In the genomic region with DNA sequence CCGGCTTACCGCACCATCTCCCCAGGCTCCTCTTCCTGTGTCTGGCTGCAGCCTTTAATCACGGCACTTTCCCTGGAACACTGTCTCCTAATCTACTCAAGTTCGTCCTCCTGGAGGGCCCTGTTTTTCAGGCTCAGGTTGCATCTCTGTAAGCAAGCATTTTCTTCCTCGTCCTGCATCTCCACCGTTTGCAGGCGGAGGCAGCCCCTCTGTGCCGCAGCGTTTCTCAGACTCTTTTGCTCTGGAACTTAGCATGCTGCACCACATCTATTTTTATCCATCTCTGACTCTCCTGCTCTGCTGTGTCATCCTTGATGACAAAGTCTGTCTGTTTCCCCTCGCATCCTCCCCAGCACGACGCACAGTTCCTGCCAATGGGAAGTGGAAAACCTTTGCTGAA, we compare ENCODE assay signal across 12 cellular contexts.
DNase-seq lines count a peak whose midpoint lies in the region; TF ChIP-seq lines count a peak whose summit lies in the region.
"Had no signal": no experiment of that assay in that cellular context is flagged by ENCODE, and none has a peak within 500 bp of the region (broad histone marks: within the 10 kb centered on the region; RNA-seq: fewer than 3 reads in every experiment).

No MANE protein-coding gene starts in this region.

- DNase-seq in NCI-H1417 (lab: John Stamatoyannopoulos, UW), result peak; percentile 69 to 85 (median 72)
- no peak for DNase-seq in NCI-H1417 treated with DMSO at 0.1 percent for 48 hours (lab: John Stamatoyannopoulos, UW)
- peak; percentile 45 for DNase-seq in SK-N-DZ (ENCODE audit: low spot score)
- DNase-seq in hippocampal formation (lab: John Stamatoyannopoulos, UW), result peak; percentile 19 to 29
- peak; percentile 67 for DNase-seq in retina
- no peak for DNase-seq in OCI-M1 (lab: John Stamatoyannopoulos, UW)
- DNase-seq in cortex of kidney (lab: John Stamatoyannopoulos, UW), result no peak
- DNase-seq in GM13977 (ENCODE audit: low spot score), result no peak
- DNase-seq: activated B cell treated with CpG ODN at 0.5 μM for 24 hours; colonic mucosa; NCI-H1436 treated with DMSO at 0.1 percent for 48 hours; stimulated activated CD4-positive, alpha-beta T cell treated with anti-CD3 and anti-CD28 coated beads, Interleukin-15, amount 100 ng/mL, for 24 hours had no signal

- in situ Hi-C loops in GM13977 (cut with MboI; ENCODE audit: low pct_unique_long_range_greater_than_20kb, low sequenced_read_pairs, unreplicated experiment), result no loop called here

- no peak for TF ChIP-seq CTCF in GM13977 (IDR thresholded peaks at IDR 0.05; ENCODE audit: extremely low read depth, insufficient read depth, missing control alignments)

Comparison
In these comparisons a context has a peak if more than half of its experiments do, and no peak if none do; other contexts are left out.
1. DNase-seq: peak in NCI-H1417 (3 of 3), SK-N-DZ (single experiment), hippocampal formation (2 of 2) and retina (single experiment); none in NCI-H1417 treated with DMSO at 0.1 percent for 48 hours (single experiment), OCI-M1 (single experiment), cortex of kidney (single experiment) and GM13977 (single experiment).